Comparison of ENCODE assay signal across 1 cellular context in genomic region chr3:139122221-139122581, GRCh38.
TF ChIP-seq lines count a peak whose summit lies in the region.

No MANE protein-coding gene starts in this region.

TF ChIP-seq in IMR-90, 13 proteins besides CTCF, POLR2A, EP300 and RAD21:
- no peak for TF ChIP-seq USF2 (IDR thresholded peaks at IDR 0.05; ENCODE audit: low read depth, low read length)
- peak; percentile 31; the same call in 1 of the 2 replicates for TF ChIP-seq MAZ (IDR thresholded peaks at IDR 0.05; ENCODE audit: borderline replicate concordance, low read depth, low read length)
- peak; percentile 32 for TF ChIP-seq RCOR1 (IDR thresholded peaks at IDR 0.05; ENCODE audit: insufficient replicate concordance, low read length)
- TF ChIP-seq MXI1 (IDR thresholded peaks at IDR 0.05; ENCODE audit: borderline replicate concordance, low read depth, low read length), result 0 out of 2 replicates have a peak, but pooled peaks have one; percentile 62
- no peak for TF ChIP-seq CEBPB (IDR thresholded peaks at IDR 0.05; ENCODE audit: low read depth, low read length)
